Comparison of ENCODE assay signal across 8 cellular contexts in genomic region chr22:17258015-17258827, GRCh38. TPM values are rescaled to one million over a fixed set of nuclear protein-coding genes. Genes with fewer than 3 reads are reported as not detected.
DNase-seq lines count a peak whose midpoint lies in the region; ATAC-seq and TF ChIP-seq lines count a peak whose summit lies in the region.

No MANE protein-coding gene starts in this region.

- peak overlapping the region; percentile 75 for H3K4me3 Mint-ChIP-seq in memory B cell
- H3K4me3 Mint-ChIP-seq in stimulated activated effector memory CD8-positive, alpha-beta T cell treated with anti-CD3 and anti-CD28 coated beads, Interleukin-12 subunit alpha, Interleukin-12 subunit beta, amount 100 ng/mL, for 72 hours = peak overlapping the region; percentile 46

- no peaks in the 10 kb centered on the region for H3K36me3 Mint-ChIP-seq in memory B cell
- H3K36me3 Mint-ChIP-seq in stimulated activated effector memory CD8-positive, alpha-beta T cell treated with anti-CD3 and anti-CD28 coated beads, Interleukin-12 subunit alpha, Interleukin-12 subunit beta, amount 100 ng/mL, for 72 hours = no peaks in the 10 kb centered on the region

- no peaks in the 10 kb centered on the region for H3K9me3 ChIP-seq in SK-N-MC (ENCODE audit: low read depth, low read length)
- H3K9me3 ChIP-seq in body of pancreas = no peaks in the 10 kb centered on the region

- peaks cover 23% of the 10 kb centered on the region for H3K4me1 Mint-ChIP-seq in memory B cell
- peaks cover 20% of the 10 kb centered on the region for H3K4me1 Mint-ChIP-seq in stimulated activated effector memory CD8-positive, alpha-beta T cell treated with anti-CD3 and anti-CD28 coated beads, Interleukin-12 subunit alpha, Interleukin-12 subunit beta, amount 100 ng/mL, for 72 hours

- H3K27me3 ChIP-seq in body of pancreas = no peaks in the 10 kb centered on the region

- 0 to 7% methylated on average over 9 to 13 of the region's 13 CpGs for WGBS in body of pancreas, 2 donors

- TF ChIP-seq POLR2A in body of pancreas (IDR thresholded peaks at IDR 0.05) = peak; percentile 27 to 85 (median 72)

- H3K9ac ChIP-seq in SK-N-MC (ENCODE audit: insufficient read length) = no peak overlapping the region

- no peak for TF ChIP-seq CTCF in body of pancreas (IDR thresholded peaks at IDR 0.05)

- peak; percentile 92 for ATAC-seq in GM18511 (IDR thresholded peaks at IDR 0.05; ENCODE audit: unreplicated experiment)
- peak; percentile 89 for ATAC-seq in HG02623 (IDR thresholded peaks at IDR 0.05; ENCODE audit: unreplicated experiment)
- peak; percentile 94 for ATAC-seq in body of pancreas
- ATAC-seq in memory B cell (ENCODE audit: low read depth) = peak; percentile 86
- peak; percentile 97 for ATAC-seq in stimulated activated effector memory CD8-positive, alpha-beta T cell treated with anti-CD3 and anti-CD28 coated beads, Interleukin-12 subunit alpha, Interleukin-12 subunit beta, amount 100 ng/mL, for 72 hours

- H3K4me3 ChIP-seq in SK-N-MC (peak overlapping the region; percentile 35), body of pancreas (no peak overlapping the region)

- H3K27ac ChIP-seq in SK-N-MC (peak overlapping the region; percentile 71), body of pancreas (peak overlapping the region; percentile 88 to 97 (median 92))

- no peaks in the 10 kb centered on the region for H3K36me3 ChIP-seq in SK-N-MC (ENCODE audit: insufficient read depth, low read length)
- H3K36me3 ChIP-seq in body of pancreas (replicated peaks in 1 of 2; ENCODE audit: insufficient read depth in 1 of 2, low read depth in 2 of 2) = no peaks in the 10 kb centered on the region

- intact Hi-C loops in body of pancreas (cut with DNase I) = no loop called here

- H3K4me1 ChIP-seq in body of pancreas = peaks cover 54% of the 10 kb centered on the region

- H3K9me3 Mint-ChIP-seq in memory B cell = no peaks in the 10 kb centered on the region
- H3K9me3 Mint-ChIP-seq in stimulated activated effector memory CD8-positive, alpha-beta T cell treated with anti-CD3 and anti-CD28 coated beads, Interleukin-12 subunit alpha, Interleukin-12 subunit beta, amount 100 ng/mL, for 72 hours = no peaks in the 10 kb centered on the region

- peak overlapping the region; percentile 85 for H3K27ac Mint-ChIP-seq in memory B cell
- H3K27ac Mint-ChIP-seq in stimulated activated effector memory CD8-positive, alpha-beta T cell treated with anti-CD3 and anti-CD28 coated beads, Interleukin-12 subunit alpha, Interleukin-12 subunit beta, amount 100 ng/mL, for 72 hours = peak overlapping the region; percentile 40

- DNase-seq in NCI-H1092 (lab: John Stamatoyannopoulos, UW) = peak; percentile 89
- DNase-seq in SK-N-MC (ENCODE audit: low read depth, low spot score) = peak; percentile 28
- DNase-seq in body of pancreas = peak; percentile 87 to 93 (median 92)
- DNase-seq in memory B cell (ENCODE audit: low spot score in 2 of 2) = peak; percentile 29 to 38
- DNase-seq in stimulated activated effector memory CD8-positive, alpha-beta T cell treated with anti-CD3 and anti-CD28 coated beads, Interleukin-12 subunit alpha, Interleukin-12 subunit beta, amount 100 ng/mL, for 72 hours (ENCODE audit: low spot score in 2 of 2) = peak; percentile 29 to 71
- no peak for DNase-seq in GF-D8 (lab: John Stamatoyannopoulos, UW)

- no peaks in the 10 kb centered on the region for H3K27me3 Mint-ChIP-seq in memory B cell

RNA-seq across cellular contexts. Expression of gene ADA2, which starts 39.0 kb away (rescaled TPM):
- total RNA-seq in body of pancreas = 1 to 10 TPM; 2.3 to 3.4 TPM
